Comparison of ENCODE assay signal across 1 cellular context in genomic region chr1:52045666-52046195, GRCh38. TPM values are rescaled to one million over a fixed set of nuclear protein-coding genes. Genes with fewer than 3 reads are reported as not detected.
"Had no signal": no experiment of that assay in that cellular context is flagged by ENCODE, and none has a peak within 500 bp of the region (broad histone marks: within the 10 kb centered on the region; RNA-seq: fewer than 3 reads in every experiment).

No MANE protein-coding gene starts in this region.

RNA-seq across cellular contexts. Expression of gene RAB3B, which starts 55.2 kb away (rescaled TPM):
- total RNA-seq: Right ventricle myocardium inferior had no signal
